ENCODE assay signal across 31 cellular contexts in genomic region chr12:115749071-115749470, GRCh38.
"Had no signal": no experiment of that assay in that cellular context is flagged by ENCODE, and none has a peak within 500 bp of the region (broad histone marks: within the 10 kb centered on the region; RNA-seq: fewer than 3 reads in every experiment).

No MANE protein-coding gene starts in this region.

- H3K27me3 Mint-ChIP-seq: activated T-helper 17 cell treated with anti-CD3 and anti-CD28 coated beads, Interleukin-2, amount 50 U/mL, for 72 hours had no signal

- H3K36me3 Mint-ChIP-seq: activated naive CD4-positive, alpha-beta T cell treated with anti-CD3 and anti-CD28 coated beads, Interleukin-2, amount 50 U/mL, for 72 hours had no signal

- H3K9me3 Mint-ChIP-seq: activated CD4-positive, alpha-beta T cell treated with anti-CD3 and anti-CD28 coated beads, Interleukin-2, amount 10 ng/mL, durations not matched to agents 24 days and 14 days; activated CD8-positive, alpha-beta T cell treated with anti-CD3 and anti-CD28 coated beads for 36 hours; activated naive CD4-positive, alpha-beta T cell treated with anti-CD3 and anti-CD28 coated beads for 36 hours; activated naive CD4-positive, alpha-beta T cell treated with anti-CD3 and anti-CD28 coated beads, Interleukin-2, amount 50 U/mL, for 72 hours; activated T-cell treated with anti-CD3 and anti-CD28 coated beads, Interleukin-2, amount 50 U/mL, for 72 hours; activated T-helper 17 cell treated with anti-CD3 and anti-CD28 coated beads, Interleukin-2, amount 50 U/mL, for 72 hours; T-helper 1 cell treated with Interleukin-12 subunit alpha and Interleukin-12 subunit beta and Interleukin-4 antibody, amounts not matched to agents 30 μg/mL and 1 μg/mL, for 36 hours; T-helper 2 cell treated with Interferon-gamma antibody and Interleukin-4, amounts not matched to agents 5 μg/mL and 100 μg/mL, for 36 hours had no signal

- H3K4me3 Mint-ChIP-seq: activated CD4-positive, alpha-beta T cell treated with anti-CD3 and anti-CD28 coated beads, Interleukin-2, amount 10 ng/mL, durations not matched to agents 24 days and 14 days; activated CD8-positive, alpha-beta T cell treated with anti-CD3 and anti-CD28 coated beads for 36 hours; activated naive CD4-positive, alpha-beta T cell treated with anti-CD3 and anti-CD28 coated beads for 36 hours; activated T-cell treated with anti-CD3 and anti-CD28 coated beads, Interleukin-2, amount 50 U/mL, for 72 hours; activated T-helper 17 cell treated with anti-CD3 and anti-CD28 coated beads, Interleukin-2, amount 50 U/mL, for 72 hours; T-helper 1 cell treated with Interleukin-12 subunit alpha and Interleukin-12 subunit beta and Interleukin-4 antibody, amounts not matched to agents 30 μg/mL and 1 μg/mL, for 36 hours; T-helper 2 cell treated with Interferon-gamma antibody and Interleukin-4, amounts not matched to agents 5 μg/mL and 100 μg/mL, for 36 hours had no signal

- DNase-seq: activated CD4-positive, alpha-beta T cell treated with anti-CD3 and anti-CD28 coated beads, Interleukin-2, amount 10 ng/mL, durations not matched to agents 24 days and 14 days; activated CD4-positive, alpha-beta T cell treated with anti-CD3 and anti-CD28 coated beads, Interleukin-2, amount 50 U/mL, for 4 hours; activated CD8-positive, alpha-beta T cell treated with anti-CD3 and anti-CD28 coated beads for 36 hours; activated effector memory CD4-positive, alpha-beta T cell treated with anti-CD3 and anti-CD28 coated beads, Interleukin-2, amount 50 U/mL, for 16 hours; activated naive CD4-positive, alpha-beta T cell treated with anti-CD3 and anti-CD28 coated beads for 36 hours; activated T-cell treated with anti-CD3 and anti-CD28 coated beads, Interleukin-2, amount 50 U/mL, for 1 hour; activated T-cell treated with anti-CD3 and anti-CD28 coated beads, Interleukin-2, amount 50 U/mL, for 72 hours; adrenal gland; body of pancreas; MM.1S; MV-4-11; NCI-H1092 treated with DMSO at 0.1 percent for 48 hours; NCI-H1417; NCI-H146; NCI-H187; NCI-H2029 treated with DMSO at 0.1 percent for 48 hours; NCI-H2107; NCI-H2171 treated with DMSO at 0.1 percent for 48 hours; NCI-H226; NCI-H446 treated with DMSO at 0.1 percent for 48 hours; NCI-H524; NK-92 treated with Interleukin-12 subunit alpha and Interleukin-12 subunit beta, amount 100 ng/mL, for 24 hours; PC-3; Peyer's patch; RPMI8226; SHP77 treated with DMSO at 0.1 percent for 48 hours; SK-N-SH had no signal

- H3K27ac Mint-ChIP-seq: activated CD4-positive, alpha-beta T cell treated with anti-CD3 and anti-CD28 coated beads, Interleukin-2, amount 10 ng/mL, durations not matched to agents 24 days and 14 days; activated CD8-positive, alpha-beta T cell treated with anti-CD3 and anti-CD28 coated beads for 36 hours; activated naive CD4-positive, alpha-beta T cell treated with anti-CD3 and anti-CD28 coated beads for 36 hours; activated naive CD4-positive, alpha-beta T cell treated with anti-CD3 and anti-CD28 coated beads, Interleukin-2, amount 50 U/mL, for 72 hours; activated T-cell treated with anti-CD3 and anti-CD28 coated beads, Interleukin-2, amount 50 U/mL, for 72 hours; activated T-helper 17 cell treated with anti-CD3 and anti-CD28 coated beads, Interleukin-2, amount 50 U/mL, for 72 hours; T-helper 1 cell treated with Interleukin-12 subunit alpha and Interleukin-12 subunit beta and Interleukin-4 antibody, amounts not matched to agents 30 μg/mL and 1 μg/mL, for 36 hours; T-helper 2 cell treated with Interferon-gamma antibody and Interleukin-4, amounts not matched to agents 5 μg/mL and 100 μg/mL, for 36 hours had no signal

- ATAC-seq: activated CD8-positive, alpha-beta T cell treated with anti-CD3 and anti-CD28 coated beads for 36 hours; activated naive CD4-positive, alpha-beta T cell treated with anti-CD3 and anti-CD28 coated beads, Interleukin-2, amount 50 U/mL, for 72 hours; activated T-cell treated with anti-CD3 and anti-CD28 coated beads, Interleukin-2, amount 50 U/mL, for 72 hours; activated T-helper 17 cell treated with anti-CD3 and anti-CD28 coated beads, Interleukin-2, amount 50 U/mL, for 72 hours; body of pancreas; PC-3 had no signal

- H3K4me1 Mint-ChIP-seq: activated CD4-positive, alpha-beta T cell treated with anti-CD3 and anti-CD28 coated beads, Interleukin-2, amount 10 ng/mL, durations not matched to agents 24 days and 14 days; activated T-helper 17 cell treated with anti-CD3 and anti-CD28 coated beads, Interleukin-2, amount 50 U/mL, for 72 hours had no signal
